In the genomic region with DNA sequence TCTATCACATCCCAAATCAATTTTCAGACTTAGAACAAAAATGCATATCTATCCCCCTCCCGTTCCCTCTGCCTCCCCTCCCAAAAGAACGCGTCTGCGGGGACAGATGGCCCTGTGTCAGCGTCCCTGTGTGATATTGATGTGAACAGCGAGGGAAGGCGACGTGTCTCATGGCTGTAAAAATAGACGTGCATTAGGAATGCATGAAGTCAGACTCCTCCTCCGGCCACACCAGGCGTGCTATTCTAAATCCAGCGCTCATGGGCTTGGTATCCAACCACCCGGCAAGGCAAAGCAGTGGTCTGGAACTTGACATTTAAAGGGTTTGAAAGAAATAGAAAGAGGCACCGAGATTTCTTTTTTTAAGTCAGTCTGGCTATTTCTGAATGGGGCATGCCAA, we compare ENCODE assay signal across 12 cellular contexts.
"Had no signal": no experiment of that assay in that cellular context is flagged by ENCODE, and none has a peak within 500 bp of the region (broad histone marks: within the 10 kb centered on the region; RNA-seq: fewer than 3 reads in every experiment).

No MANE protein-coding gene starts in this region.

- DNase-seq: activated CD4-positive, alpha-beta T cell treated with anti-CD3 and anti-CD28 coated beads, Interleukin-2, amount 50 U/mL, for 4 hours; activated effector memory CD4-positive, alpha-beta T cell treated with anti-CD3 and anti-CD28 coated beads, Interleukin-2, amount 50 U/mL, for 16 hours; activated T-cell treated with anti-CD3 and anti-CD28 coated beads, Interleukin-2, amount 50 U/mL, for 4 hours; foreskin melanocyte; nephron progenitor cell; SW 1271; tibial artery; uterus had no signal

- H3K27ac Mint-ChIP-seq: activated naive CD4-positive, alpha-beta T cell treated with anti-CD3 and anti-CD28 coated beads, Interleukin-2, amount 50 U/mL, for 72 hours; nephron progenitor cell; T-helper 2 cell treated with Interferon-gamma antibody and Interleukin-4, amounts not matched to agents 5 μg/mL and 100 μg/mL, for 36 hours had no signal

- H2AFZ ChIP-seq: hepatocyte had no signal

- H3K27ac ChIP-seq: hepatocyte, skin epidermis, tibial artery, uterus had no signal

- H3K4me3 Mint-ChIP-seq: activated T-cell treated with anti-CD3 and anti-CD28 coated beads, Interleukin-2, amount 50 U/mL, for 4 hours; nephron progenitor cell; T-helper 2 cell treated with Interferon-gamma antibody and Interleukin-4, amounts not matched to agents 5 μg/mL and 100 μg/mL, for 36 hours had no signal

- H3K79me2 ChIP-seq: hepatocyte had no signal

- H3K4me2 ChIP-seq: hepatocyte had no signal

- H3K27me3 ChIP-seq: tibial artery, uterus had no signal

- H3K4me1 ChIP-seq: uterus had no signal

- H3K9me3 ChIP-seq: uterus had no signal

- ATAC-seq: activated naive CD4-positive, alpha-beta T cell treated with anti-CD3 and anti-CD28 coated beads, Interleukin-2, amount 50 U/mL, for 72 hours; activated T-cell treated with anti-CD3 and anti-CD28 coated beads, Interleukin-2, amount 50 U/mL, for 4 hours had no signal

- H3K36me3 ChIP-seq: tibial artery, uterus had no signal

- H3K4me3 ChIP-seq: hepatocyte, skin epidermis, tibial artery, uterus had no signal
